ENCODE assay signal across 8 cellular contexts in the genomic region with DNA sequence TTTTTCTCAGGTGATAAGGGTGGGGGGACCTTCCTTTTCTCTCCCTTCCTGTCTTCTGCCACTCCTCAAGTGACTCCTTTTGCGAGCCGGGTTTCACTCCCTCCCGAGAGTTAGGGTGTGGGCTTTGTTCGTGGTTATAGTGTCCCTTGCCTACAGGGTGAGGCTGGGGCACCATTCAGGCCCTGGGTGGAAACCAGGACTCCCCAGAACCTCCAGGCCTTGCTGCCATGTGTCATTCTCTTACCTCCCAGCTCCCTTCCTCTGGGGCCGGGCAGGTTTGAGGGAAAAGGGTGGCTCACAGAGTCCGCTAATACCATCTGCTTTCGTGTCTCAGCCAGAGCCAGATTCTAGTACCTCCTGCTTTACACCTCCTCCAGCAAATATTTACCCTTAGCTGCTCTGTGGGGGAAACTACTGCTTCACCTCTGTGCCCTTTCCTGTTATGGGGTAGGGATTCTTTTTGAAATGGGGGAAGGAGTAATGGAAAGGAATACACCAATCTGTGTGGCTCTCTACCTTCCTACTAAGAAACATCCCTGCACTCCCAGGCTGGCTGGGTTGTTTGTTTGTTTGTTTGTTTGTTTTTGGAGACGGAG. TPM values are rescaled to one million over a fixed set of nuclear protein-coding genes. Genes with fewer than 3 reads are reported as not detected.
DNase-seq lines count a peak whose midpoint lies in the region; ATAC-seq, FAIRE-seq and TF ChIP-seq lines count a peak whose summit lies in the region.

No MANE protein-coding gene starts in this region.

- POLR2A ChIA-PET in Panc1 (lab: Charles Lee): interaction anchor here (0.7 to 3.0 kb wide), 10 partner anchors 9 to 42 kb away, joined by 3 to 23 read pairs (median 4); no protein-coding TSS in a partner anchor

- intact Hi-C loops in Panc1 (cut with micrococcal nuclease; ENCODE audit: unreplicated experiment): loop anchor here (5.0 to 10.0 kb wide), 3 partner anchors 77 to 285 kb away; a partner anchor contains a TSS
- intact Hi-C loops in pancreas (cut with DNase I): no loop called here

- H3K27ac ChIP-seq in Panc1 (ENCODE audit: low read length): peak overlapping the region; percentile 96
- H3K27ac ChIP-seq in epithelial cell of prostate: peak overlapping the region; percentile 99
- peak overlapping the region; percentile 56 to 89 (median 88) for H3K27ac ChIP-seq in pancreas

- no peaks in the 10 kb centered on the region for H3K27me3 ChIP-seq in Panc1 (ENCODE audit: control insufficient read depth, insufficient read depth, low read length)
- H3K27me3 ChIP-seq in pancreas: no peaks in the 10 kb centered on the region

- TF ChIP-seq CTCF in Panc1 (IDR thresholded peaks at IDR 0.05) (no peak), pancreas (IDR thresholded peaks at IDR 0.05) (no peak)

- H3K36me3 ChIP-seq in Panc1 (ENCODE audit: control insufficient read depth, insufficient read depth, low read length): no peaks in the 10 kb centered on the region
- no peaks in the 10 kb centered on the region for H3K36me3 ChIP-seq in pancreas

- peak overlapping the region; percentile 50 to 68 for H3K4me3 ChIP-seq in Panc1 (ENCODE audit: low read depth in 2 of 2, low read length in 2 of 2)
- H3K4me3 ChIP-seq in pancreas: peak overlapping the region; percentile 11 to 85 (median 53)

- in situ Hi-C loops in Panc1 (cut with HindIII; ENCODE audit: low pct_unique_long_range_greater_than_20kb, low sequenced_read_pairs): loop anchor here (25.0 kb wide), 2 partner anchors 1137 to 1687 kb away; a partner anchor contains a TSS

- H3K4me1 ChIP-seq in Panc1 (ENCODE audit: control insufficient read depth, insufficient read depth, low read length) (peaks cover 44% of the 10 kb centered on the region), pancreas (peaks cover 32 to 48% (median 48%) of the 10 kb centered on the region in 3 donors)

- ATAC-seq in Panc1: peak; percentile 6
- peak in 2 of 4 donors; percentile 5 to 13 for ATAC-seq in pancreas
- ATAC-seq in HG03108 (IDR thresholded peaks at IDR 0.05; ENCODE audit: unreplicated experiment): no peak

- FAIRE-seq in pancreas (lab: Jason Lieb, UNC): no peak

- CTCF ChIA-PET in Panc1 (lab: Charles Lee): interaction anchor here (0.6 to 1.4 kb wide), 5 partner anchors 109 to 1655 kb away, joined by 3 to 6 read pairs (median 4); no protein-coding TSS in a partner anchor

- BruUV-seq in Panc1 (replicated peaks; lab: Mats Ljungman, UMichigan): no TSS peak

- H3K9me3 ChIP-seq in Panc1 (ENCODE audit: control insufficient read depth, insufficient read depth, low read depth, low read length): no peaks in the 10 kb centered on the region
- no peaks in the 10 kb centered on the region for H3K9me3 ChIP-seq in pancreas

- DNase-seq in EL (peak; percentile 37), Panc1 (ENCODE audit: low read depth, low spot score) (no peak), epithelial cell of prostate (ENCODE audit: low read depth, low spot score) (no peak), pancreas (peak in 2 of 6 donors; percentile 50 to 63), DMS79 (lab: John Stamatoyannopoulos, UW) (no peak), NCI-H146 (lab: John Stamatoyannopoulos, UW) (no peak)
- DNase-seq in stimulated activated CD4-positive, alpha-beta T cell treated with anti-CD3 and anti-CD28 coated beads, Interleukin-12 subunit alpha, Interleukin-12 subunit beta, amount 100 ng/mL, for 4 hours: no peak

- WGBS in pancreas, 2 donors: 9 to 14% methylated on average over 8 of the region's 8 CpGs

RNA-seq across cellular contexts. Expression of a gene that starts 2.8 kb away (rescaled TPM):
- total RNA-seq in Panc1 (2021; ENCODE audit: unreplicated experiment) (3,297 TPM), pancreas (100 to 1,000 TPM; 137 to 284 (median 189) TPM)
- 5,405 TPM for polyA plus RNA-seq in Panc1 (2012; ENCODE audit: insufficient read length)
- polyA plus RNA-seq in pancreas: 100 to 1,000 TPM in 1 of 2 donors, 10 to 100 TPM in 1; 98.2 to 195 TPM

RNA-seq across cellular contexts. Expression of a gene that starts 31.3 kb away (rescaled TPM):
- total RNA-seq in Panc1 (2021; ENCODE audit: unreplicated experiment) (2,011 TPM), pancreas (100 to 1,000 TPM in 5 of 6 donors, 10 to 100 TPM in 1; 93.5 to 140 (median 131) TPM)
- 2,958 TPM for polyA plus RNA-seq in Panc1 (2012; ENCODE audit: insufficient read length)
- 100 to 1,000 TPM; 107 to 162 TPM for polyA plus RNA-seq in pancreas

RNA-seq across cellular contexts. Expression of a gene that starts 32.5 kb away (rescaled TPM):
- 11.1 TPM for total RNA-seq in Panc1 (2021; ENCODE audit: unreplicated experiment)
- 9.2 TPM for polyA plus RNA-seq in Panc1 (2012; ENCODE audit: insufficient read length)
- 1 to 10 TPM in 5 of 6 donors, under 1 TPM in 1; 0.79 to 3.8 (median 2.6) TPM for total RNA-seq in pancreas
- 10 to 100 TPM in 1 of 2 donors, 1 to 10 TPM in 1; 2.6 to 43.4 TPM for polyA plus RNA-seq in pancreas

Comparison
In these comparisons a context has a peak if more than half of its experiments do, and no peak if none do; other contexts are left out.
1. RNA of a gene that starts 2.8 kb away (total RNA-seq): 3,297 TPM in Panc1 (single experiment); 137 to 284 TPM in pancreas; every median in the first group is over 10 times any median in the second.
2. RNA of a gene that starts 31.3 kb away (total RNA-seq): 2,011 TPM in Panc1 (single experiment); 93.5 to 140 TPM in pancreas; every median in the first group is over 10 times any median in the second.
3. Peak in every context shown above with its lines, with median percentiles within 50 percentile points of each other: H3K27ac ChIP-seq.